20 cellular contexts compared by ENCODE assay signal in the genomic region with DNA sequence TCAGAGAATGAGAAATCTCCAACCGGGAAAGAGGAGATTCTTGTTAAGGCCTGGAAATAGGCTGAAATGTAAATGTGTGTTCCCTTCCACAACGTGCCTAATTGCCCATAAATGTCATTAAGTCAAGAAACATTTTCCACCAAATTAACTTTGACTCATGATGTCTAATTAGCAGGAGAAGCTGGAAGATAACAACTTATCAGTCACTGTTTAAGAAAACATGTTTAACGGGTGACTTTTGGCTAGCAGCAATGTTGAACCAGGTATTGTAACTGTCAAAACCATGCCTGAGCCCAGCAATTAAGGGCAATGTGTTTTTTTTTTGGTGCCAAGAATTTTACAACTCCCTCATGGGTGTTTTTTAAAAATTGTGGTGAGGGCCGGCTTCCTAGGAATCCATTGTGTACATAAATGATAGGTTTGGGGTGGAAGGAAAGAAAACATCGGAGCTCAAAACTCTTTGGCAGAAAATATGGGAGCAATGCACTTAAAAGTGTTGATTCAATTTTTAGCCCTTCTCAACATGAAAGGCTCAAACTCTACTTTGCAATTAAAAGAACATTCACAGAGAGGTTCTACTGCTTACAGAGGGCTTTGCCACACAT.
"Had no signal": no experiment of that assay in that cellular context is flagged by ENCODE, and none has a peak within 500 bp of the region (broad histone marks: within the 10 kb centered on the region; RNA-seq: fewer than 3 reads in every experiment).

No MANE protein-coding gene starts in this region.

- H3K27ac ChIP-seq: esophagus muscularis mucosa, foreskin keratinocyte, heart right ventricle, lower lobe of right lung, pancreas, right atrium auricular region, tibial nerve had no signal

- H3K4me1 ChIP-seq: esophagus muscularis mucosa, foreskin keratinocyte, heart right ventricle, lower lobe of right lung, pancreas, right atrium auricular region, tibial nerve had no signal

- H3K9me3 ChIP-seq: esophagus muscularis mucosa, heart right ventricle, lower lobe of right lung, pancreas, right atrium auricular region, tibial nerve had no signal

- H3K36me3 ChIP-seq: esophagus muscularis mucosa, heart right ventricle, lower lobe of right lung, pancreas, right atrium auricular region, tibial nerve had no signal

- H3K4me3 ChIP-seq: esophagus muscularis mucosa, heart right ventricle, lower lobe of right lung, pancreas, right atrium auricular region, tibial nerve had no signal

- DNase-seq: activated CD4-positive, alpha-beta T cell treated with anti-CD3 and anti-CD28 coated beads for 4 hours; activated CD4-positive, alpha-beta T cell treated with anti-CD3 and anti-CD28 coated beads, Interleukin-2, amount 50 U/mL, for 4 hours; activated naive CD4-positive, alpha-beta T cell; activated T-cell treated with anti-CD3 and anti-CD28 coated beads for 4 hours; activated T-cell treated with anti-CD3 and anti-CD28 coated beads, Interleukin-2, amount 50 U/mL, for 72 hours; endodermal cell; foreskin keratinocyte; heart right ventricle; kidney glomerular epithelial cell; lower lobe of right lung; mesenchymal stem cell; naive thymus-derived CD8-positive, alpha-beta T cell; nucleus accumbens; pancreas; stimulated activated CD4-positive, alpha-beta T cell treated with anti-CD3 and anti-CD28 coated beads, Interleukin-2, amount 100 ng/mL, for 48 hours; stimulated activated naive CD4-positive, alpha-beta T cell treated with Interleukin-2 at 50 U/mL for 16 hours had no signal

- FAIRE-seq: bronchial epithelial cell, pancreas had no signal

- H3K27me3 ChIP-seq: pancreas, right atrium auricular region had no signal
